ENCODE assay signal across 10 cellular contexts in the genomic region with DNA sequence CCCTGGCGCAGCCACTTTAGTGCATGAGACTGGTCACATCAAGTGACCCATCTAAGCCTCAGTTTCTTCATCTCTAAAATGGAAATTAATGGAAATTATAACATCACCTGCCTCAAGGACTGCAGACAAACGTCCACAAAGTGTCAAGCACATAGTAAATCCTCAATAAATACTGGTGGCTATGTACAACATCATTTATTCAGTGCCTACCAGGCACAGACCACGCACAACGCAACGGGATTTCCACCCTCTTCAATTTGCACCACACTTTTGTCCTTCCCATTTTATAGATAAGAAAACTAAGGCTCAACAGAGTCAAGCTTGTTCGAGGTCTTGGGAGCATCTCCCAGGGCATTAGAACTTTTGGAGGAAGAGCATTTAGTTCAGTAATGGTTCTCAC. TPM values are rescaled to one million over a fixed set of nuclear protein-coding genes. Genes with fewer than 3 reads are reported as not detected.
DNase-seq lines count a peak whose midpoint lies in the region; ATAC-seq and TF ChIP-seq lines count a peak whose summit lies in the region.
"Had no signal": no experiment of that assay in that cellular context is flagged by ENCODE, and none has a peak within 500 bp of the region (broad histone marks: within the 10 kb centered on the region; RNA-seq: fewer than 3 reads in every experiment).

No MANE protein-coding gene starts in this region.

- ATAC-seq in activated CD8-positive, alpha-beta T cell treated with anti-CD3 and anti-CD28 coated beads for 36 hours, result no peak
- ATAC-seq in stimulated activated naive CD8-positive, alpha-beta T cell treated with anti-CD3 and anti-CD28 coated beads, Interleukin-15, amount 100 ng/mL, for 72 hours, result no peak
- ATAC-seq in HG03521 (IDR thresholded peaks at IDR 0.05; ENCODE audit: unreplicated experiment), result no peak

- no peaks in the 10 kb centered on the region for H3K9me3 Mint-ChIP-seq in activated CD4-positive, alpha-beta T cell treated with anti-CD3 and anti-CD28 coated beads, Interleukin-2, amount 10 ng/mL, durations not matched to agents 24 days and 14 days
- no peaks in the 10 kb centered on the region for H3K9me3 Mint-ChIP-seq in activated CD8-positive, alpha-beta T cell treated with anti-CD3 and anti-CD28 coated beads for 36 hours
- H3K9me3 Mint-ChIP-seq in stimulated activated naive CD8-positive, alpha-beta T cell treated with anti-CD3 and anti-CD28 coated beads, Interleukin-15, amount 100 ng/mL, for 72 hours, result no peaks in the 10 kb centered on the region

- peak overlapping the region; percentile 78; the same call in 1 of the 2 replicates for H3K4me3 ChIP-seq in iPS-18c (ENCODE audit: insufficient read depth, low read depth, low read length)

- H3K27ac Mint-ChIP-seq in activated CD4-positive, alpha-beta T cell treated with anti-CD3 and anti-CD28 coated beads, Interleukin-2, amount 10 ng/mL, durations not matched to agents 24 days and 14 days, result peak overlapping the region; percentile 62
- H3K27ac Mint-ChIP-seq in activated CD8-positive, alpha-beta T cell treated with anti-CD3 and anti-CD28 coated beads for 36 hours, result peak overlapping the region; percentile 89
- peak overlapping the region in 1 of 2 donors; percentile 90 for H3K27ac Mint-ChIP-seq in stimulated activated naive CD8-positive, alpha-beta T cell treated with anti-CD3 and anti-CD28 coated beads, Interleukin-15, amount 100 ng/mL, for 72 hours

- CTCF ChIA-PET in activated CD8-positive, alpha-beta T cell treated with anti-CD3 and anti-CD28 coated beads for 36 hours (lab: Charles Lee), result interaction anchor here (2.8 to 3.8 kb wide), 2 partner anchors 34 to 60 kb away, joined by 13 to 21 read pairs; a partner anchor contains a TSS

- no peak for DNase-seq in activated CD4-positive, alpha-beta T cell treated with anti-CD3 and anti-CD28 coated beads, Interleukin-2, amount 10 ng/mL, durations not matched to agents 24 days and 14 days
- DNase-seq in activated CD4-positive, alpha-beta T cell treated with anti-CD3 and anti-CD28 coated beads, Interleukin-2, amount 50 U/mL, for 48 hours, result no peak
- DNase-seq in activated CD8-positive, alpha-beta T cell treated with anti-CD3 and anti-CD28 coated beads for 36 hours, result no peak
- DNase-seq in stimulated activated naive CD8-positive, alpha-beta T cell treated with anti-CD3 and anti-CD28 coated beads, Interleukin-15, amount 100 ng/mL, for 72 hours, result no peak
- no peak for DNase-seq in cerebellar nuclear complex (lab: John Stamatoyannopoulos, UW)
- no peak for DNase-seq in NCI-H2107 (lab: John Stamatoyannopoulos, UW)
- DNase-seq: NCI-H226; stimulated activated CD4-positive, alpha-beta T cell treated with anti-CD3 and anti-CD28 coated beads, Interleukin-4, amount 100 ng/mL, for 1 hour had no signal

- TF ChIP-seq CTCF in activated CD8-positive, alpha-beta T cell treated with anti-CD3 and anti-CD28 coated beads for 36 hours (IDR thresholded peaks at IDR 0.05), result no peak

- H3K27me3 Mint-ChIP-seq in activated CD4-positive, alpha-beta T cell treated with anti-CD3 and anti-CD28 coated beads, Interleukin-2, amount 10 ng/mL, durations not matched to agents 24 days and 14 days, result no peaks in the 10 kb centered on the region
- no peaks in the 10 kb centered on the region for H3K27me3 Mint-ChIP-seq in activated CD8-positive, alpha-beta T cell treated with anti-CD3 and anti-CD28 coated beads for 36 hours
- H3K27me3 Mint-ChIP-seq in stimulated activated naive CD8-positive, alpha-beta T cell treated with anti-CD3 and anti-CD28 coated beads, Interleukin-15, amount 100 ng/mL, for 72 hours, result no peaks in the 10 kb centered on the region

- intact Hi-C loops in activated CD4-positive, alpha-beta T cell treated with anti-CD3 and anti-CD28 coated beads, Interleukin-2, amount 10 ng/mL, durations not matched to agents 24 days and 14 days (cut with micrococcal nuclease), result loop anchor here (5.0 to 10.0 kb wide), 2 partner anchors 172 to 831 kb away; a partner anchor contains a TSS
- intact Hi-C loops in activated CD8-positive, alpha-beta T cell treated with anti-CD3 and anti-CD28 coated beads for 36 hours (cut with micrococcal nuclease), result loop anchor here (10.0 kb wide), 1 partner anchor 59 kb away; a partner anchor contains a TSS

- no peaks in the 10 kb centered on the region for H3K9me3 ChIP-seq in iPS-18c (ENCODE audit: control insufficient read depth, insufficient read depth, low read length)

- H3K4me3 Mint-ChIP-seq in activated CD4-positive, alpha-beta T cell treated with anti-CD3 and anti-CD28 coated beads, Interleukin-2, amount 10 ng/mL, durations not matched to agents 24 days and 14 days, result peak overlapping the region; percentile 96
- peak overlapping the region; percentile 90 for H3K4me3 Mint-ChIP-seq in activated CD8-positive, alpha-beta T cell treated with anti-CD3 and anti-CD28 coated beads for 36 hours
- peak overlapping the region; percentile 95 to 98 for H3K4me3 Mint-ChIP-seq in stimulated activated naive CD8-positive, alpha-beta T cell treated with anti-CD3 and anti-CD28 coated beads, Interleukin-15, amount 100 ng/mL, for 72 hours

- POLR2A ChIA-PET in activated CD8-positive, alpha-beta T cell treated with anti-CD3 and anti-CD28 coated beads for 36 hours (lab: Charles Lee), result no interaction called here

- peaks cover 22% of the 10 kb centered on the region for H3K36me3 Mint-ChIP-seq in activated CD4-positive, alpha-beta T cell treated with anti-CD3 and anti-CD28 coated beads, Interleukin-2, amount 10 ng/mL, durations not matched to agents 24 days and 14 days (ENCODE audit: low read depth)
- peaks cover 19% of the 10 kb centered on the region for H3K36me3 Mint-ChIP-seq in activated CD8-positive, alpha-beta T cell treated with anti-CD3 and anti-CD28 coated beads for 36 hours (ENCODE audit: low read depth)

- H3K4me1 Mint-ChIP-seq in activated CD4-positive, alpha-beta T cell treated with anti-CD3 and anti-CD28 coated beads, Interleukin-2, amount 10 ng/mL, durations not matched to agents 24 days and 14 days, result peaks cover 35% of the 10 kb centered on the region
- H3K4me1 Mint-ChIP-seq in activated CD8-positive, alpha-beta T cell treated with anti-CD3 and anti-CD28 coated beads for 36 hours (ENCODE audit: low read depth), result peaks cover 38% of the 10 kb centered on the region
- H3K4me1 Mint-ChIP-seq in stimulated activated naive CD8-positive, alpha-beta T cell treated with anti-CD3 and anti-CD28 coated beads, Interleukin-15, amount 100 ng/mL, for 72 hours, result peaks cover 53% of the 10 kb centered on the region

RNA-seq across cellular contexts. Expression of a gene that starts 1.4 kb away (rescaled TPM):
- total RNA-seq in activated CD4-positive, alpha-beta T cell treated with anti-CD3 and anti-CD28 coated beads, Interleukin-2, amount 10 ng/mL, durations not matched to agents 24 days and 14 days, result 191 and 193 TPM in 2 replicates
- 100 to 1,000 TPM; 161 to 164 TPM for total RNA-seq in activated CD8-positive, alpha-beta T cell treated with anti-CD3 and anti-CD28 coated beads for 36 hours

RNA-seq across cellular contexts. Expression of a gene that starts 48.6 kb away (rescaled TPM):
- not detected in 2 replicates for total RNA-seq in activated CD4-positive, alpha-beta T cell treated with anti-CD3 and anti-CD28 coated beads, Interleukin-2, amount 10 ng/mL, durations not matched to agents 24 days and 14 days
- under 1 TPM in 1 of 2 experiments, not detected in 1; 0.29 TPM for total RNA-seq in activated CD8-positive, alpha-beta T cell treated with anti-CD3 and anti-CD28 coated beads for 36 hours
